ENCODE assay signal across 19 cellular contexts in the genomic region with DNA sequence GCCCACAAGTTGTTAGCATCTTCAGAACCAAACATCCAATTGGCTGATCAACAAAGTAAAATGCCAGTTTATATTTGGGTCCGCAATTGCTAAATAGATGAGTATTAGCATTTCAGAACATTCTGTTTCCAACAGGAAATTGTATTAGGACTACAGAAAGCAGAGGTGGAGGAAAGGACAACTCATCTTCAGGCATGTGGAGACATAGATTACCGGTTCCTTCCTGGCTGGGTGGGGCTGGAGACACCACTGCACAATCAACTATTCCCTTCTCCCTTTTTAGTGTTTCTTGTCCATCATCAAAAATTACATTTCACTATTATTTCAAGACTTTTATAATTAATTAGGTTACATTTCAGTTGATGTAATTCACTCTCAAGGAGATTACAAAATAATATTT.
A peak's percentile ranks its signal among the peaks of the same experiment; 100 is the strongest.
DNase-seq lines count a peak whose midpoint lies in the region; ATAC-seq, FAIRE-seq and TF ChIP-seq lines count a peak whose summit lies in the region.
"Had no signal": no experiment of that assay in that cellular context is flagged by ENCODE, and none has a peak within 500 bp of the region (broad histone marks: within the 10 kb centered on the region; RNA-seq: fewer than 3 reads in every experiment).

No MANE protein-coding gene starts in this region.

- H3K27ac ChIP-seq in CD8-positive, alpha-beta T cell (ENCODE audit: low read depth, low read length) = no peak overlapping the region

- H3K9me3 Mint-ChIP-seq in CD8-positive, alpha-beta T cell = no peaks in the 10 kb centered on the region

- no peak for FAIRE-seq in bronchial epithelial cell (lab: Jason Lieb, UNC)
- FAIRE-seq: A204.1, D721Med, G401.6, GM12891, GM19239, H1 had no signal

- H3K4me3 Mint-ChIP-seq in CD8-positive, alpha-beta T cell = no peak overlapping the region
- H3K4me3 Mint-ChIP-seq: CD4-positive, CD25-positive, alpha-beta regulatory T cell had no signal

- TF ChIP-seq CTCF in Loucy (conservative IDR thresholded peaks at IDR 0.05; ENCODE audit: low read length) (no peak), bronchial epithelial cell (IDR thresholded peaks at IDR 0.05; ENCODE audit: insufficient read depth, low read length, severe bottlenecking) (no peak)
- TF ChIP-seq CTCF in CD8-positive, alpha-beta T cell (IDR thresholded peaks at IDR 0.05) = no peak

- no peaks in the 10 kb centered on the region for H3F3A ChIP-seq in Loucy (ENCODE audit: low read depth)

- intact Hi-C loops in cardiac septum (cut with DNase I) = no loop called here
- intact Hi-C loops in CD8-positive, alpha-beta T cell (cut with DNase I, micrococcal nuclease) = no loop called here

- no peak overlapping the region for H3K4me3 ChIP-seq in Loucy (ENCODE audit: low read length, poor library complexity, severe bottlenecking)
- no peak overlapping the region for H3K4me3 ChIP-seq in bronchial epithelial cell (ENCODE audit: low read depth, low read length)
- no peak overlapping the region for H3K4me3 ChIP-seq in CD8-positive, alpha-beta T cell (ENCODE audit: low read depth, low read length)
- H3K4me3 ChIP-seq: HAP-1 had no signal

- no peak overlapping the region for H3K4me2 ChIP-seq in Loucy (ENCODE audit: low read depth, low read length, poor library complexity, severe bottlenecking)

- no peak overlapping the region for H3K9ac ChIP-seq in Loucy (ENCODE audit: low read depth, low read length, poor library complexity, severe bottlenecking)

- no peaks in the 10 kb centered on the region for H3K27me3 ChIP-seq in Loucy (ENCODE audit: insufficient read depth, low read length, poor library complexity, severe bottlenecking)
- no peaks in the 10 kb centered on the region for H3K27me3 ChIP-seq in bronchial epithelial cell (ENCODE audit: control insufficient read depth, insufficient read depth, low read length)
- H3K27me3 ChIP-seq in CD8-positive, alpha-beta T cell (ENCODE audit: insufficient read depth, low read length) = no peaks in the 10 kb centered on the region
- H3K27me3 ChIP-seq: BE2C had no signal

- H3K36me3 ChIP-seq in Loucy (ENCODE audit: insufficient read depth, low read length) (no peaks in the 10 kb centered on the region), bronchial epithelial cell (ENCODE audit: control insufficient read depth, insufficient read depth, low read length) (no peaks in the 10 kb centered on the region)
- no peaks in the 10 kb centered on the region for H3K36me3 ChIP-seq in CD8-positive, alpha-beta T cell (ENCODE audit: insufficient read depth, low read length)
- H3K36me3 ChIP-seq: BE2C, HAP-1 had no signal

- CTCF ChIA-PET in CD8-positive, alpha-beta T cell (lab: Charles Lee) = no interaction called here

- no peak overlapping the region for H3K27ac Mint-ChIP-seq in CD8-positive, alpha-beta T cell
- H3K27ac Mint-ChIP-seq: CD4-positive, CD25-positive, alpha-beta regulatory T cell had no signal

- 0 out of 2 replicates have a peak overlapping the region, but pooled peaks have one; percentile 51 for H2AFZ ChIP-seq in Loucy (ENCODE audit: low read length)

- no peaks in the 10 kb centered on the region for H4K20me1 ChIP-seq in Loucy (ENCODE audit: insufficient read depth, low read length, poor library complexity, severe bottlenecking)

- H3K4me1 ChIP-seq in Loucy (ENCODE audit: insufficient read depth, low read length, poor library complexity, severe bottlenecking) = peaks cover 15% of the 10 kb centered on the region
- H3K4me1 ChIP-seq in CD8-positive, alpha-beta T cell (ENCODE audit: insufficient read depth, low read length) = peaks cover 4% of the 10 kb centered on the region
- H3K4me1 ChIP-seq: BE2C, Caco-2 had no signal

- ATAC-seq in CD8-positive, alpha-beta T cell = no peak

- peak; percentile 32 for DNase-seq in bronchial epithelial cell (ENCODE audit: low read depth)
- peak; percentile 39 for DNase-seq in iris pigment epithelial cell (ENCODE audit: low read depth)
- DNase-seq in iPS-NIHi7 (ENCODE audit: extremely low spot score) = no peak
- no peak for DNase-seq in cardiac septum (ENCODE audit: low spot score)
- no peak for DNase-seq in CD8-positive, alpha-beta T cell
- no peak for DNase-seq in KG1 (lab: John Stamatoyannopoulos, UW)
- DNase-seq: ACHN; BE2C; Caco-2; CD4-positive, CD25-positive, alpha-beta regulatory T cell; IMR-90 had no signal

- H3K36me3 Mint-ChIP-seq in CD8-positive, alpha-beta T cell = no peaks in the 10 kb centered on the region
- H3K36me3 Mint-ChIP-seq: CD4-positive, CD25-positive, alpha-beta regulatory T cell had no signal

- peaks cover 13% of the 10 kb centered on the region for H3K4me1 Mint-ChIP-seq in CD8-positive, alpha-beta T cell (ENCODE audit: low read depth)

- H3K27me3 Mint-ChIP-seq in CD8-positive, alpha-beta T cell (ENCODE audit: low read depth) = peaks cover 3% of the 10 kb centered on the region

- no peaks in the 10 kb centered on the region for H3K79me2 ChIP-seq in Loucy (ENCODE audit: insufficient read depth, low read length)

- no peaks in the 10 kb centered on the region for H3K9me2 ChIP-seq in Loucy (replicated peaks; ENCODE audit: low read depth, low read length)

- H3K9me3 ChIP-seq in Loucy (ENCODE audit: insufficient read depth, low read depth, low read length) = no peaks in the 10 kb centered on the region
- no peaks in the 10 kb centered on the region for H3K9me3 ChIP-seq in CD8-positive, alpha-beta T cell (ENCODE audit: low read length)
- H3K9me3 ChIP-seq: BE2C, Caco-2, HAP-1 had no signal

- POLR2A ChIA-PET in CD8-positive, alpha-beta T cell (lab: Charles Lee) = no interaction called here

Comparison
In these comparisons a context has a peak if more than half of its experiments do, and no peak if none do; other contexts are left out.
1. DNase-seq: peak in bronchial epithelial cell (single experiment) and iris pigment epithelial cell (single experiment); none in iPS-NIHi7 (single experiment), cardiac septum (single experiment), CD8-positive, alpha-beta T cell (0 of 7) and KG1 (single experiment).